Comparison of ENCODE assay signal across 14 cellular contexts in genomic region chr2:238875161-238875530, GRCh38. TPM values are rescaled to one million over a fixed set of nuclear protein-coding genes. Genes with fewer than 3 reads are reported as not detected.
DNase-seq lines count a peak whose midpoint lies in the region; ATAC-seq and TF ChIP-seq lines count a peak whose summit lies in the region.
"Had no signal": no experiment of that assay in that cellular context is flagged by ENCODE, and none has a peak within 500 bp of the region (broad histone marks: within the 10 kb centered on the region; RNA-seq: fewer than 3 reads in every experiment).

No MANE protein-coding gene starts in this region.

- peaks cover 7% of the 10 kb centered on the region for H4K20me1 ChIP-seq in IMR-90 (ENCODE audit: insufficient read depth, low read length)

- DNase-seq in IMR-90 (no peak), body of pancreas (no peak), iPS-NIHi7 (ENCODE audit: extremely low spot score) (peak; percentile 32), tibial nerve (ENCODE audit: low spot score in 2 of 2) (peak; percentile 46 to 74)
- DNase-seq: CD8-positive, alpha-beta T cell; NCI-H146; NCI-H774; stimulated activated CD4-positive, alpha-beta T cell treated with anti-CD3 and anti-CD28 coated beads, Interleukin-4, amount 100 ng/mL, for 1 hour; stimulated activated naive CD4-positive, alpha-beta T cell; WERI-Rb-1 had no signal

- no peak overlapping the region for H4K5ac ChIP-seq in IMR-90 (ENCODE audit: low read depth, low read length)

- peaks cover 18% of the 10 kb centered on the region for H3K36me3 ChIP-seq in IMR-90 (ENCODE audit: control insufficient read depth, insufficient read depth, low read length)
- no peaks in the 10 kb centered on the region for H3K36me3 ChIP-seq in body of pancreas (replicated peaks in 1 of 2; ENCODE audit: insufficient read depth in 1 of 2, low read depth in 2 of 2)
- H3K36me3 ChIP-seq in tibial nerve: no peaks in the 10 kb centered on the region
- H3K36me3 ChIP-seq: prostate gland, WERI-Rb-1 had no signal

- 0 out of 2 replicates have a peak overlapping the region, but pooled peaks have one; percentile 45 for H3K14ac ChIP-seq in IMR-90 (replicated peaks; ENCODE audit: low read depth, low read length)

- no peak overlapping the region for H3K4me2 ChIP-seq in IMR-90 (ENCODE audit: low read depth, low read length)

- TF ChIP-seq RAD21 in IMR-90 (IDR thresholded peaks at IDR 0.05; ENCODE audit: low read length): peak; percentile 40

- H3K56ac ChIP-seq in IMR-90 (ENCODE audit: extremely low read depth, insufficient read depth, low read length): no peak overlapping the region

- H3K9ac ChIP-seq in IMR-90 (ENCODE audit: low read depth, low read length): no peak overlapping the region

- CTCF ChIA-PET in IMR-90 (lab: Yijun Ruan, JAX): interaction anchor here (0.6 to 2.5 kb wide), 4 partner anchors 27 to 202 kb away, joined by 3 to 12 read pairs (median 4); partner anchors contain the start of gene TWIST2

- no peak overlapping the region for H4K91ac ChIP-seq in IMR-90 (ENCODE audit: insufficient read depth, low read depth, low read length)

- H2AK9ac ChIP-seq in IMR-90 (replicated peaks; ENCODE audit: low read depth, low read length, poor library complexity): no peak overlapping the region

- H2AK5ac ChIP-seq in IMR-90 (ENCODE audit: low read depth, low read length): no peak overlapping the region

- H2BK20ac ChIP-seq in IMR-90 (ENCODE audit: low read depth, low read length): peak overlapping the region; percentile 58; the same call in 1 of the 2 replicates

- in situ Hi-C loops in IMR-90 (cut with MboI; ENCODE audit: low sequenced_read_pairs): no loop called here

- TF ChIP-seq CTCF in IMR-90 (conservative IDR thresholded peaks at IDR 0.05; ENCODE audit: low read depth, low read length) (peak; percentile 38), body of pancreas (IDR thresholded peaks at IDR 0.05) (no peak), tibial nerve (IDR thresholded peaks at IDR 0.05) (peak in 4 of 5 experiments; percentile 14 to 50 (median 26))

- no peak overlapping the region for H4K8ac ChIP-seq in IMR-90 (ENCODE audit: low read depth in 2 of 2, low read length in 2 of 2)

- no peak overlapping the region for H3K18ac ChIP-seq in IMR-90 (ENCODE audit: low read depth, low read length)

- H3K4me1 ChIP-seq in IMR-90 (ENCODE audit: control insufficient read depth, insufficient read depth, low read length): peaks cover 6% of the 10 kb centered on the region; the same call in 1 of the 2 replicates
- H3K4me1 ChIP-seq in body of pancreas: no peaks in the 10 kb centered on the region
- H3K4me1 ChIP-seq in tibial nerve: peaks cover 0 to 20% (median 0%) of the 10 kb centered on the region in 4 donors
- H3K4me1 ChIP-seq: prostate gland had no signal

- no peak overlapping the region for H2BK120ac ChIP-seq in IMR-90 (ENCODE audit: low read depth, low read length)

- H3K79me1 ChIP-seq in IMR-90 (ENCODE audit: low read depth in 1 of 2, low read length in 2 of 2): peaks cover 27 to 63% of the 10 kb centered on the region in 2 experiments

- POLR2A ChIA-PET in IMR-90 (lab: Charles Lee; ENCODE audit: unreplicated experiment): no interaction called here

- ATAC-seq in IMR-90 (ENCODE audit: low read depth) (peak; percentile 22; the same call in 1 of the 2 replicates), body of pancreas (peak; percentile 30), GM18502 (IDR thresholded peaks at IDR 0.05; ENCODE audit: poor library complexity, unreplicated experiment) (no peak), HG03108 (IDR thresholded peaks at IDR 0.05; ENCODE audit: unreplicated experiment) (no peak), GM21529 (IDR thresholded peaks at IDR 0.05; ENCODE audit: unreplicated experiment) (no peak)
- ATAC-seq: CD8-positive, alpha-beta T cell had no signal

- H3K9me3 ChIP-seq in IMR-90 (ENCODE audit: control insufficient read depth, insufficient read depth, low read length) (no peaks in the 10 kb centered on the region), body of pancreas (no peaks in the 10 kb centered on the region), tibial nerve (peaks cover 0 to 5% (median 0%) of the 10 kb centered on the region in 4 donors)
- H3K9me3 ChIP-seq: prostate gland had no signal

- H2BK5ac ChIP-seq in IMR-90 (ENCODE audit: low read depth, low read length, poor library complexity, severe bottlenecking): no peak overlapping the region

- no TSS peak for BruUV-seq in IMR-90 (replicated peaks; lab: Mats Ljungman, UMichigan)

- H3K4ac ChIP-seq in IMR-90 (ENCODE audit: low read depth, low read length): peak overlapping the region; percentile 51; the same call in 1 of the 2 replicates

- dilution Hi-C loops in IMR-90 (cut with HindIII; ENCODE audit: low sequenced_read_pairs, unreplicated experiment): no loop called here

- H3K4me3 ChIP-seq in IMR-90 (ENCODE audit: insufficient read depth, low read depth, low read length) (no peak overlapping the region), body of pancreas (no peak overlapping the region), tibial nerve (no peak overlapping the region)
- H3K4me3 ChIP-seq: prostate gland had no signal

- no peak overlapping the region for H3K27ac ChIP-seq in IMR-90 (ENCODE audit: insufficient read depth, low read length)
- H3K27ac ChIP-seq in body of pancreas: no peak overlapping the region
- peak overlapping the region in 1 of 4 donors; percentile 79 for H3K27ac ChIP-seq in tibial nerve
- H3K27ac ChIP-seq: WERI-Rb-1 had no signal

- WGBS in IMR-90 (ENCODE audit: extremely low coverage in 2 of 2, insufficient read length in 1 of 2), 2 experiments: 75% methylated on average over 2 of the region's 3 CpGs; no CpG with 5 or more reads in 1 of the 2 experiments
- 48 to 65% methylated on average over 3 of the region's 3 CpGs for WGBS in body of pancreas, 2 donors
- WGBS in tibial nerve, 2 donors: 64 to 72% methylated on average over 3 of the region's 3 CpGs

- H2AFZ ChIP-seq in IMR-90 (replicated peaks; ENCODE audit: low read length, poor library complexity): no peak overlapping the region

- no peak for TF ChIP-seq POLR2A in IMR-90 (IDR thresholded peaks at IDR 0.05; ENCODE audit: low read depth, low read length)
- TF ChIP-seq POLR2A in body of pancreas (IDR thresholded peaks at IDR 0.05): no peak
- no peak for TF ChIP-seq POLR2A in tibial nerve (IDR thresholded peaks at IDR 0.05)

- H3K27me3 ChIP-seq in IMR-90 (ENCODE audit: control insufficient read depth, insufficient read depth, low read length) (no peaks in the 10 kb centered on the region), body of pancreas (no peaks in the 10 kb centered on the region), tibial nerve (no peaks in the 10 kb centered on the region)

- H2BK15ac ChIP-seq in IMR-90 (ENCODE audit: low read depth, low read length): no peak overlapping the region

- H3K23ac ChIP-seq in IMR-90 (ENCODE audit: low read depth, low read length): no peak overlapping the region

- H3K9me1 ChIP-seq in IMR-90 (ENCODE audit: insufficient read depth, low read length): peaks cover 29% of the 10 kb centered on the region

- TF ChIP-seq EP300 in tibial nerve (IDR thresholded peaks at IDR 0.05): no peak

- intact Hi-C loops in IMR-90 (cut with micrococcal nuclease): no loop called here
- intact Hi-C loops in body of pancreas (cut with DNase I): no loop called here

TF ChIP-seq in IMR-90, 13 proteins besides CTCF, POLR2A, EP300 and RAD21:
- TF ChIP-seq, protein P1, sequence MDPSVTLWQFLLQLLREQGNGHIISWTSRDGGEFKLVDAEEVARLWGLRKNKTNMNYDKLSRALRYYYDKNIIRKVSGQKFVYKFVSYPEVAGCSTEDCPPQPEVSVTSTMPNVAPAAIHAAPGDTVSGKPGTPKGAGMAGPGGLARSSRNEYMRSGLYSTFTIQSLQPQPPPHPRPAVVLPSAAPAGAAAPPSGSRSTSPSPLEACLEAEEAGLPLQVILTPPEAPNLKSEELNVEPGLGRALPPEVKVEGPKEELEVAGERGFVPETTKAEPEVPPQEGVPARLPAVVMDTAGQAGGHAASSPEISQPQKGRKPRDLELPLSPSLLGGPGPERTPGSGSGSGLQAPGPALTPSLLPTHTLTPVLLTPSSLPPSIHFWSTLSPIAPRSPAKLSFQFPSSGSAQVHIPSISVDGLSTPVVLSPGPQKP (IDR thresholded peaks at IDR 0.05; ENCODE audit: borderline replicate concordance, low read depth, low read length): no peak
- TF ChIP-seq MAFK (IDR thresholded peaks at IDR 0.05; ENCODE audit: low read depth, low read length) (no peak), BHLHE40 (IDR thresholded peaks at IDR 0.05; ENCODE audit: low read depth, low read length) (no peak), CHD1 (IDR thresholded peaks at IDR 0.05; ENCODE audit: low read depth, low read length) (no peak), NFE2L2 (IDR thresholded peaks at IDR 0.05; ENCODE audit: low read depth, low read length) (no peak), FOS (IDR thresholded peaks at IDR 0.05; ENCODE audit: low read depth, low read length) (no peak), MAZ (IDR thresholded peaks at IDR 0.05; ENCODE audit: borderline replicate concordance, low read depth, low read length) (no peak), MXI1 (IDR thresholded peaks at IDR 0.05; ENCODE audit: borderline replicate concordance, low read depth, low read length) (no peak), RCOR1 (IDR thresholded peaks at IDR 0.05; ENCODE audit: insufficient replicate concordance, low read length) (no peak), RFX5 (IDR thresholded peaks at IDR 0.05; ENCODE audit: low read depth, low read length) (no peak), SMC3 (IDR thresholded peaks at IDR 0.05; ENCODE audit: low read depth, low read length) (no peak), CEBPB (IDR thresholded peaks at IDR 0.05; ENCODE audit: low read depth, low read length) (no peak), USF2 (IDR thresholded peaks at IDR 0.05; ENCODE audit: low read depth, low read length) (no peak)
TF ChIP-seq in IMR-90: peak in this region for 0.

RNA-seq across cellular contexts. Expression of gene TWIST2, which starts 27.3 kb away (rescaled TPM):
- total RNA-seq in IMR-90 (2012; rRNA removed) (9.3 and 14.7 TPM in 2 replicates), body of pancreas (10 to 100 TPM in 1 of 2 donors, 1 to 10 TPM in 1; 7.5 to 40.5 TPM), tibial nerve (100 to 1,000 TPM in 3 of 4 donors, 10 to 100 TPM in 1; 72.5 to 140 (median 106) TPM)
- 33.6 and 40.0 TPM in 2 replicates for polyA plus RNA-seq in IMR-90 (2012; rRNA removed)
- 27.9 and 76.1 TPM in 2 replicates for polyA plus RNA-seq in IMR-90 (2012; cell fraction: cytosol; rRNA removed)
- polyA plus RNA-seq in IMR-90 (2012; cell fraction: nucleus; rRNA removed; ENCODE audit: low replicate concordance): 18.9 and 35.7 TPM in 2 replicates
- total RNA-seq: CD8-positive, alpha-beta T cell had no signal

Comparison
In these comparisons a context has a peak if more than half of its experiments do, and no peak if none do; other contexts are left out.
1. ATAC-seq: peak in IMR-90 (single experiment) and body of pancreas (single experiment); none in GM18502 (single experiment), HG03108 (single experiment) and GM21529 (single experiment).
2. DNase-seq: peak in iPS-NIHi7 (single experiment) and tibial nerve (2 of 2); none in IMR-90 (single experiment) and body of pancreas (0 of 4).
3. CTCF ChIP-seq: peak in IMR-90 (single experiment) and tibial nerve (4 of 5); none in body of pancreas (0 of 7).